Comparison of ENCODE assay signal across 20 cellular contexts in genomic region chr9:94796687-94797086, GRCh38.
DNase-seq lines count a peak whose midpoint lies in the region; ATAC-seq, FAIRE-seq and TF ChIP-seq lines count a peak whose summit lies in the region.
"Had no signal": no experiment of that assay in that cellular context is flagged by ENCODE, and none has a peak within 500 bp of the region (broad histone marks: within the 10 kb centered on the region; RNA-seq: fewer than 3 reads in every experiment).

No MANE protein-coding gene starts in this region.

- H3K9me2 ChIP-seq in Loucy (replicated peaks; ENCODE audit: low read depth, low read length) = no peaks in the 10 kb centered on the region

- RAD21 ChIA-PET in GM12878 (lab: Charles Lee; ENCODE audit: unreplicated experiment) = interaction anchor here (1.0 to 1.6 kb wide), 2 partner anchors 14 to 323 kb away, joined by 3 read pairs; no protein-coding TSS in a partner anchor

- peak overlapping the region; percentile 87 for H3K27ac Mint-ChIP-seq in mesothelial cell of epicardium
- H3K27ac Mint-ChIP-seq in activated naive CD4-positive, alpha-beta T cell treated with anti-CD3 and anti-CD28 coated beads for 36 hours = no peak overlapping the region

- peaks cover 54% of the 10 kb centered on the region for H3K4me1 Mint-ChIP-seq in mesothelial cell of epicardium
- no peaks in the 10 kb centered on the region for H3K4me1 Mint-ChIP-seq in activated naive CD4-positive, alpha-beta T cell treated with anti-CD3 and anti-CD28 coated beads for 36 hours (ENCODE audit: low read depth)

- no peaks in the 10 kb centered on the region for H3K27me3 ChIP-seq in Loucy (ENCODE audit: insufficient read depth, low read length, poor library complexity, severe bottlenecking)
- H3K27me3 ChIP-seq in GM12878 (replicated peaks in 1 of 2; ENCODE audit: control insufficient read depth in 2 of 2, insufficient read depth in 2 of 2, low read length in 1 of 2) = no peaks in the 10 kb centered on the region
- H3K27me3 ChIP-seq in psoas muscle (ENCODE audit: insufficient read depth in 3 of 3, low read length in 2 of 3) = no peaks in the 10 kb centered on the region

- CTCF ChIA-PET in GM12878 (lab: Yijun Ruan, JAX) = interaction anchor here (1.5 to 1.9 kb wide), 2 partner anchors 9 to 121 kb away, joined by 4 to 6 read pairs; no protein-coding TSS in a partner anchor
- CTCF ChIA-PET in activated naive CD4-positive, alpha-beta T cell treated with anti-CD3 and anti-CD28 coated beads for 36 hours (lab: Charles Lee) = interaction anchor here (0.6 to 1.4 kb wide), 2 partner anchors 15 to 348 kb away, joined by 3 read pairs; no protein-coding TSS in a partner anchor

- SMC1A ChIA-PET in GM12878 (lab: Charles Lee; ENCODE audit: uncharacterized antibody, unreplicated experiment) = interaction anchor here (1.1 to 4.7 kb wide), 5 partner anchors 9 to 226 kb away, joined by 3 to 19 read pairs (median 3); no protein-coding TSS in a partner anchor

- H3K4me2 ChIP-seq in Loucy (ENCODE audit: low read depth, low read length, poor library complexity, severe bottlenecking) (no peak overlapping the region), GM12878 (ENCODE audit: control insufficient read depth, insufficient read depth) (no peak overlapping the region)

- no peak overlapping the region for H2AFZ ChIP-seq in Loucy (ENCODE audit: low read length)
- H2AFZ ChIP-seq in GM12878 (ENCODE audit: control insufficient read depth, low read depth, low read length) = no peak overlapping the region

- in situ Hi-C loops in GM12878 (cut with MboI) = no loop called here

- no peak overlapping the region for H3K4me3 ChIP-seq in Loucy (ENCODE audit: low read length, poor library complexity, severe bottlenecking)
- no peak overlapping the region for H3K4me3 ChIP-seq in GM12878
- H3K4me3 ChIP-seq in psoas muscle = no peak overlapping the region
- H3K4me3 ChIP-seq: SK-N-MC had no signal

- H3K4me1 ChIP-seq in Loucy (ENCODE audit: insufficient read depth, low read length, poor library complexity, severe bottlenecking) = peaks cover 17% of the 10 kb centered on the region
- peaks cover 14% of the 10 kb centered on the region for H3K4me1 ChIP-seq in GM12878 (ENCODE audit: control insufficient read depth, insufficient read depth, low read length)
- peaks cover 20% of the 10 kb centered on the region for H3K4me1 ChIP-seq in psoas muscle

- no peak for TF ChIP-seq EP300 in GM12878 (IDR thresholded peaks at IDR 0.05; ENCODE audit: borderline replicate concordance in 1 of 2, control insufficient read depth in 1 of 2, low read depth in 2 of 2, low read length in 2 of 2)

- H3F3A ChIP-seq in Loucy (ENCODE audit: low read depth) = no peaks in the 10 kb centered on the region

- peaks cover 20% of the 10 kb centered on the region for H3K36me3 Mint-ChIP-seq in mesothelial cell of epicardium
- peaks cover 35% of the 10 kb centered on the region for H3K36me3 Mint-ChIP-seq in activated naive CD4-positive, alpha-beta T cell treated with anti-CD3 and anti-CD28 coated beads for 36 hours (ENCODE audit: low read depth)

- H3K79me2 ChIP-seq in Loucy (ENCODE audit: insufficient read depth, low read length) (no peaks in the 10 kb centered on the region), GM12878 (ENCODE audit: control insufficient read depth, insufficient read depth, low read length) (no peaks in the 10 kb centered on the region)

- intact Hi-C loops in GM12878 (cut with micrococcal nuclease; ENCODE audit: unreplicated experiment) (no loop called here), psoas muscle (cut with DNase I) (no loop called here)
- intact Hi-C loops in activated naive CD4-positive, alpha-beta T cell treated with anti-CD3 and anti-CD28 coated beads for 36 hours (cut with micrococcal nuclease) = no loop called here

- TF ChIP-seq CTCF in Loucy (conservative IDR thresholded peaks at IDR 0.05; ENCODE audit: low read length) = peak; percentile 18; the same call in 1 of the 2 replicates
- TF ChIP-seq CTCF in GM12878 (IDR thresholded peaks at IDR 0.05 in 2 of 3, conservative IDR thresholded peaks at IDR 0.05 in 1 of 3; ENCODE audit: control insufficient read depth in 2 of 3, extremely low read depth in 1 of 3, insufficient read depth in 1 of 3, low read depth in 3 of 3, low read length in 3 of 3) = 0 out of 6 replicates have a peak, but pooled peaks of 1 of the 3 experiments have one; percentile 7
- no peak for TF ChIP-seq CTCF in mesothelial cell of epicardium (IDR thresholded peaks at IDR 0.05; ENCODE audit: unreplicated experiment)
- no peak for TF ChIP-seq CTCF in psoas muscle (IDR thresholded peaks at IDR 0.05)

- no peaks in the 10 kb centered on the region for H3K9me3 Mint-ChIP-seq in mesothelial cell of epicardium
- H3K9me3 Mint-ChIP-seq in activated naive CD4-positive, alpha-beta T cell treated with anti-CD3 and anti-CD28 coated beads for 36 hours = no peaks in the 10 kb centered on the region
- H3K9me3 Mint-ChIP-seq: CD4-positive, CD25-positive, alpha-beta regulatory T cell had no signal

- H3K9me3 ChIP-seq in Loucy (ENCODE audit: insufficient read depth, low read depth, low read length) (no peaks in the 10 kb centered on the region), GM12878 (replicated peaks; ENCODE audit: control insufficient read depth, insufficient read depth, low read length) (peaks cover 1% of the 10 kb centered on the region; the same call in 1 of the 3 replicates), psoas muscle (no peaks in the 10 kb centered on the region)

- 85% methylated on average over 1 of the region's 1 CpG for WGBS in GM12878 (ENCODE audit: insufficient coverage, insufficient replicate concordance, low lambda C conversion rate, missing lambda C conversion rate)
- WGBS in psoas muscle, 3 donors = 26 to 34% (median 29%) methylated on average over 1 of the region's 1 CpG

- H3K4me3 Mint-ChIP-seq in mesothelial cell of epicardium = no peak overlapping the region
- no peak overlapping the region for H3K4me3 Mint-ChIP-seq in activated naive CD4-positive, alpha-beta T cell treated with anti-CD3 and anti-CD28 coated beads for 36 hours
- H3K4me3 Mint-ChIP-seq: CD4-positive, CD25-positive, alpha-beta regulatory T cell had no signal

- FAIRE-seq in GM12878 (lab: Jason Lieb, UNC) = no peak
- FAIRE-seq: G401.6 had no signal

- no peak for TF ChIP-seq RAD21 in GM12878 (IDR thresholded peaks at IDR 0.05; ENCODE audit: insufficient read depth, low read depth, low read length)

- POLR2A ChIA-PET in GM12878 (lab: Charles Lee) = interaction anchor here (1.4 kb wide), 1 partner anchor 13 kb away, joined by 3 read pairs; no protein-coding TSS in a partner anchor

- no TSS peak for BruUV-seq in GM12878 (replicated peaks; lab: Mats Ljungman, UMichigan)

- TF ChIP-seq POLR2A in GM12878 (IDR thresholded peaks at IDR 0.05; ENCODE audit: low read depth, low read length) = no peak

- no peak for DNase-seq in GM12878 (ENCODE audit: low read depth, low spot score)
- DNase-seq in mesothelial cell of epicardium (ENCODE audit: low spot score in 2 of 2, unreplicated experiment in 2 of 2) = no peak
- DNase-seq in psoas muscle = no peak
- no peak for DNase-seq in glomerular visceral epithelial cell (ENCODE audit: extremely low spot score)
- no peak for DNase-seq in activated naive CD4-positive, alpha-beta T cell treated with anti-CD3 and anti-CD28 coated beads for 36 hours
- DNase-seq: CD4-positive, CD25-positive, alpha-beta regulatory T cell; COR-L47; DMS 273 treated with DMSO at 0.1 percent for 48 hours; H7; NCI-H1105; NCI-H1694; NCI-H2081 treated with DMSO at 0.1 percent for 48 hours; NCI-H510A; NCI-H748 treated with DMSO at 0.1 percent for 48 hours; OCI-M1; SHP77 had no signal

- no peaks in the 10 kb centered on the region for H4K20me1 ChIP-seq in Loucy (ENCODE audit: insufficient read depth, low read length, poor library complexity, severe bottlenecking)
- no peaks in the 10 kb centered on the region for H4K20me1 ChIP-seq in GM12878 (ENCODE audit: control insufficient read depth, insufficient read depth)

- no peak overlapping the region for H3K9ac ChIP-seq in Loucy (ENCODE audit: low read depth, low read length, poor library complexity, severe bottlenecking)
- no peak overlapping the region for H3K9ac ChIP-seq in GM12878 (ENCODE audit: control insufficient read depth, insufficient read depth, low read length)

- ATAC-seq in GM12878 = peak; percentile 50
- no peak for ATAC-seq in psoas muscle
- ATAC-seq in HG03280 (IDR thresholded peaks at IDR 0.05; ENCODE audit: unreplicated experiment) = no peak

- no peaks in the 10 kb centered on the region for H3K27me3 Mint-ChIP-seq in mesothelial cell of epicardium (ENCODE audit: low read depth)
- H3K27me3 Mint-ChIP-seq in activated naive CD4-positive, alpha-beta T cell treated with anti-CD3 and anti-CD28 coated beads for 36 hours (ENCODE audit: low read depth) = no peaks in the 10 kb centered on the region
- H3K27me3 Mint-ChIP-seq: CD4-positive, CD25-positive, alpha-beta regulatory T cell had no signal

- H3K27ac ChIP-seq in GM12878 (ENCODE audit: control insufficient read depth, insufficient read depth) = no peak overlapping the region
- H3K27ac ChIP-seq in psoas muscle = no peak overlapping the region
- H3K27ac ChIP-seq: SK-N-MC had no signal

- H3K36me3 ChIP-seq in Loucy (ENCODE audit: insufficient read depth, low read length) = peaks cover 15% of the 10 kb centered on the region; the same call in 1 of the 2 replicates
- no peaks in the 10 kb centered on the region; a peak in 1 of 4 replicates for H3K36me3 ChIP-seq in GM12878 (ENCODE audit: control insufficient read depth in 2 of 2, insufficient read depth in 2 of 2, low read length in 1 of 2)
- H3K36me3 ChIP-seq in psoas muscle (ENCODE audit: insufficient read depth in 1 of 2, low read depth in 1 of 2) = peaks cover 0 to 15% of the 10 kb centered on the region in 2 donors

TF ChIP-seq in GM12878, 131 proteins besides CTCF, POLR2A, EP300 and RAD21:
- TF ChIP-seq RBBP5 (conservative IDR thresholded peaks at IDR 0.05) = no peak
- no peak for TF ChIP-seq CHD2 (IDR thresholded peaks at IDR 0.05; ENCODE audit: borderline replicate concordance, low read depth, low read length)
